In the genomic region with DNA sequence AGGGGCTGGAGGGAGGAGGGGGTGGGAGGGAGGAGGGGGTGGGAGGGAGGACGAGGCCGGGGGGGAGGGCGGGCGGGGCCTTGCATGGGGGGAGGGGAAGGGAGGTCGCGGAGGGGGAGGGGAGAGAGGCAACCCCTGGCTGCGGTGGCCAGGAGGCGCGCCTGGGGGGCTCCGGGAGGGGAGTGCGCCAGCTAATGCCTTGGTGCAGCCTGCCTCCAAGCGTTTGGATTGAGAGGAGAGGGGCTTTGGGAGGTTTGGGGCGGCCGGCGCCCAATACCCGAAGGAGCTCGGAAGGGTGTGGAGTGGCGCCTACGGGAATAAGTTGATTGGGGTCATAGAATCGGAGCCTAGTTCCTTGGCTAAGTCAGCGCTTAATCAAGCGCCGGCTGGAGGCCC, we compare ENCODE assay signal across 8 cellular contexts. TPM values are rescaled to one million over a fixed set of nuclear protein-coding genes. Genes with fewer than 3 reads are reported as not detected.
DNase-seq lines count a peak whose midpoint lies in the region; ATAC-seq, FAIRE-seq and TF ChIP-seq lines count a peak whose summit lies in the region.

No MANE protein-coding gene starts in this region.

- TF ChIP-seq CTCF in WERI-Rb-1 (IDR thresholded peaks at IDR 0.05; ENCODE audit: low read depth, low read length) (0 out of 2 replicates have a peak, but pooled peaks have one; percentile 17), liver (IDR thresholded peaks at IDR 0.05; ENCODE audit: low read depth, low read length, missing input control) (no peak)

- H3K27me3 Mint-ChIP-seq in IgD-negative memory B cell = peaks cover 6% of the 10 kb centered on the region

- FAIRE-seq in RCC 7860 (lab: Jason Lieb, UNC) = no peak

- H3K27me3 ChIP-seq in WERI-Rb-1 (ENCODE audit: insufficient read depth, low read depth, severe bottlenecking) (no peaks in the 10 kb centered on the region), liver (ENCODE audit: control insufficient read depth in 4 of 4, insufficient read depth in 4 of 4, low read length in 3 of 4) (no peaks in the 10 kb centered on the region)

- H3K27ac Mint-ChIP-seq in IgD-negative memory B cell = peak overlapping the region; percentile 81 to 99 (median 95)

- H3K9ac ChIP-seq in ES-I3 (ENCODE audit: low read depth, low read length) (peak overlapping the region; percentile 89), liver (ENCODE audit: low read depth in 1 of 2, low read length in 2 of 2) (peak overlapping the region; percentile 79 to 98)

- TF ChIP-seq RAD21 in liver (IDR thresholded peaks at IDR 0.05) = no peak

- ATAC-seq in HG02623 (IDR thresholded peaks at IDR 0.05; ENCODE audit: unreplicated experiment) = no peak

- H3K36me3 ChIP-seq in ES-I3 (ENCODE audit: insufficient read depth, low read length) = peaks cover 4% of the 10 kb centered on the region
- peaks cover 33% of the 10 kb centered on the region for H3K36me3 ChIP-seq in WERI-Rb-1
- H3K36me3 ChIP-seq in liver (ENCODE audit: control insufficient read depth in 4 of 4, insufficient read depth in 3 of 4, low read depth in 1 of 4, low read length in 3 of 4) = peaks cover 0 to 13% (median 6%) of the 10 kb centered on the region in 4 donors

- 2% methylated on average over 23 of the region's 23 CpGs for WGBS in liver

- H3K4me3 Mint-ChIP-seq in IgD-negative memory B cell = peak overlapping the region; percentile 90 to 97 (median 92)

- DNase-seq in WERI-Rb-1 (peak; percentile 67), dermis blood vessel endothelial cell (peak; percentile 55), RCC 7860 (ENCODE audit: low spot score) (no peak)
- peak; percentile 10 to 18 (median 10) for DNase-seq in stimulated activated CD4-positive, alpha-beta T cell treated with anti-CD3 and anti-CD28 coated beads, TNF-alpha, amount 100 ng/mL, for 4 hours (ENCODE audit: low read depth in 3 of 3)

- H3K4me1 ChIP-seq in ES-I3 (ENCODE audit: insufficient read depth, low read length) (no peaks in the 10 kb centered on the region), liver (ENCODE audit: control insufficient read depth in 4 of 4, insufficient read depth in 4 of 4, low read length in 3 of 4) (peaks cover 3 to 23% (median 9%) of the 10 kb centered on the region in 4 donors)

- H3K27ac ChIP-seq in WERI-Rb-1 = peak overlapping the region; percentile 100
- H3K27ac ChIP-seq in liver (ENCODE audit: low read depth in 1 of 2, low read length in 2 of 2) = peak overlapping the region; percentile 89 to 92

- H3K9me3 Mint-ChIP-seq in IgD-negative memory B cell = no peaks in the 10 kb centered on the region

- peak overlapping the region; percentile 90 for H3K4me3 ChIP-seq in WERI-Rb-1 (ENCODE audit: low read depth, low read length)
- peak overlapping the region; percentile 79 to 96 (median 95) for H3K4me3 ChIP-seq in liver (ENCODE audit: low read depth in 1 of 3, low read length in 3 of 3)

- H3K36me3 Mint-ChIP-seq in IgD-negative memory B cell = peaks cover 7% of the 10 kb centered on the region

- no peaks in the 10 kb centered on the region for H3K9me3 ChIP-seq in ES-I3 (ENCODE audit: control insufficient read depth, insufficient read depth, low read length)
- no peaks in the 10 kb centered on the region for H3K9me3 ChIP-seq in WERI-Rb-1 (ENCODE audit: severe bottlenecking)
- no peaks in the 10 kb centered on the region for H3K9me3 ChIP-seq in liver (ENCODE audit: control insufficient read depth in 4 of 4, low read length in 3 of 4)

- peaks cover 25 to 34% (median 33%) of the 10 kb centered on the region in 3 donors for H3K4me1 Mint-ChIP-seq in IgD-negative memory B cell

TF ChIP-seq in liver, 16 proteins besides CTCF, POLR2A, EP300 and RAD21:
- no peak for TF ChIP-seq HNF4A (conservative IDR thresholded peaks at IDR 0.05)
- no peak for TF ChIP-seq HNF4G (IDR thresholded peaks at IDR 0.05)
- TF ChIP-seq, protein P1, sequence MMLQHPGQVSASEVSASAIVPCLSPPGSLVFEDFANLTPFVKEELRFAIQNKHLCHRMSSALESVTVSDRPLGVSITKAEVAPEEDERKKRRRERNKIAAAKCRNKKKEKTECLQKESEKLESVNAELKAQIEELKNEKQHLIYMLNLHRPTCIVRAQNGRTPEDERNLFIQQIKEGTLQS (IDR thresholded peaks at IDR 0.05) = no peak
- no peak for TF ChIP-seq YY1 (IDR thresholded peaks at IDR 0.05)
- TF ChIP-seq MAX (IDR thresholded peaks at IDR 0.05) = no peak
- TF ChIP-seq TAF1 (conservative IDR thresholded peaks at IDR 0.05) = no peak
- TF ChIP-seq ZBTB33 (IDR thresholded peaks at IDR 0.05) = no peak
- no peak for TF ChIP-seq JUND (IDR thresholded peaks at IDR 0.05)
- no peak for TF ChIP-seq GABPA (IDR thresholded peaks at IDR 0.05 in 1 of 2, conservative IDR thresholded peaks at IDR 0.05 in 1 of 2)
- no peak for TF ChIP-seq FOXA2 (IDR thresholded peaks at IDR 0.05)
- no peak for TF ChIP-seq RXRA (IDR thresholded peaks at IDR 0.05)
- no peak for TF ChIP-seq FOXA1 (IDR thresholded peaks at IDR 0.05)
TF ChIP-seq in liver: peak in this region for 0.

RNA-seq across cellular contexts. Expression of gene TFG, which starts 0.5 kb away (rescaled TPM):
- 54.5 TPM for polyA plus RNA-seq in IgD-negative memory B cell
- total RNA-seq in dermis blood vessel endothelial cell = 77.5 and 79.3 TPM in 2 replicates
- total RNA-seq in liver = 10 to 100 TPM; 42.4 to 70.8 TPM
- polyA plus RNA-seq in liver = 10 to 100 TPM; 64.6 to 65.3 TPM
